Comparison of ENCODE assay signal across 27 cellular contexts in genomic region chr4:178553201-178553600, GRCh38.
"Had no signal": no experiment of that assay in that cellular context is flagged by ENCODE, and none has a peak within 500 bp of the region (broad histone marks: within the 10 kb centered on the region; RNA-seq: fewer than 3 reads in every experiment).

No MANE protein-coding gene starts in this region.

- H3K4me1 ChIP-seq: Peyer's patch, SJCRH30 had no signal

- DNase-seq: activated CD4-positive, alpha-beta T cell treated with anti-CD3 and anti-CD28 coated beads for 36 hours; activated CD4-positive, alpha-beta T cell treated with anti-CD3 and anti-CD28 coated beads, Interleukin-2, amount 50 U/mL, for 1 hour; activated CD4-positive, CD25-positive, alpha-beta regulatory T cell; activated CD8-positive, alpha-beta memory T cell treated with anti-CD3 and anti-CD28 coated beads, Interleukin-2, amount 50 U/mL, for 4 hours; activated CD8-positive, alpha-beta T cell treated with anti-CD3 and anti-CD28 coated beads for 36 hours; activated gamma-delta T cell treated with Interleukin-2 at 50 U/mL for 16 hours; activated naive CD4-positive, alpha-beta T cell treated with anti-CD3 and anti-CD28 coated beads, Interleukin-2, amount 10 ng/mL, durations not matched to agents 7 days and 5 days; activated naive CD8-positive, alpha-beta T cell treated with anti-CD3 and anti-CD28 coated beads for 36 hours; activated T-cell treated with anti-CD3 and anti-CD28 coated beads, Interleukin-2, amount 50 U/mL, for 72 hours; brain microvascular endothelial cell; cerebellar nuclear complex; MG63; NCI-H1105; NCI-H1436; NCI-H1694 treated with DMSO at 0.1 percent for 48 hours; NCI-H2171; NCI-H2227 treated with DMSO at 0.1 percent for 48 hours; NCI-H446 treated with DMSO at 0.1 percent for 48 hours; NCI-H526; Peyer's patch; Right ventricle myocardium superior; SJCRH30; SK-N-SH; T-helper 1 cell had no signal

- H3K9me3 ChIP-seq: MG63, Peyer's patch, SJCRH30, SK-N-SH had no signal

- H3K4me3 ChIP-seq: cardiac muscle cell, MG63, Peyer's patch, SJCRH30 had no signal

- H3K27ac ChIP-seq: brain microvascular endothelial cell, cardiac muscle cell, Peyer's patch, RWPE1, SJCRH30, VCaP had no signal

- ATAC-seq: activated CD4-positive, alpha-beta T cell treated with anti-CD3 and anti-CD28 coated beads for 36 hours; activated CD8-positive, alpha-beta T cell treated with anti-CD3 and anti-CD28 coated beads for 36 hours; activated T-cell treated with anti-CD3 and anti-CD28 coated beads, Interleukin-2, amount 50 U/mL, for 72 hours had no signal

- H3K36me3 ChIP-seq: brain microvascular endothelial cell, cardiac muscle cell, MG63, Peyer's patch, SJCRH30 had no signal

- H3K27me3 ChIP-seq: brain microvascular endothelial cell, cardiac muscle cell, MG63, Peyer's patch, SJCRH30 had no signal
